ENCODE assay signal across 1 cellular context in genomic region chr12:66087365-66087943, GRCh38.
TF ChIP-seq lines count a peak whose summit lies in the region.

No MANE protein-coding gene starts in this region.

TF ChIP-seq in SK-N-SH, 30 proteins besides CTCF, POLR2A, EP300 and RAD21 (continued from another document):
- TF ChIP-seq, protein P1, sequence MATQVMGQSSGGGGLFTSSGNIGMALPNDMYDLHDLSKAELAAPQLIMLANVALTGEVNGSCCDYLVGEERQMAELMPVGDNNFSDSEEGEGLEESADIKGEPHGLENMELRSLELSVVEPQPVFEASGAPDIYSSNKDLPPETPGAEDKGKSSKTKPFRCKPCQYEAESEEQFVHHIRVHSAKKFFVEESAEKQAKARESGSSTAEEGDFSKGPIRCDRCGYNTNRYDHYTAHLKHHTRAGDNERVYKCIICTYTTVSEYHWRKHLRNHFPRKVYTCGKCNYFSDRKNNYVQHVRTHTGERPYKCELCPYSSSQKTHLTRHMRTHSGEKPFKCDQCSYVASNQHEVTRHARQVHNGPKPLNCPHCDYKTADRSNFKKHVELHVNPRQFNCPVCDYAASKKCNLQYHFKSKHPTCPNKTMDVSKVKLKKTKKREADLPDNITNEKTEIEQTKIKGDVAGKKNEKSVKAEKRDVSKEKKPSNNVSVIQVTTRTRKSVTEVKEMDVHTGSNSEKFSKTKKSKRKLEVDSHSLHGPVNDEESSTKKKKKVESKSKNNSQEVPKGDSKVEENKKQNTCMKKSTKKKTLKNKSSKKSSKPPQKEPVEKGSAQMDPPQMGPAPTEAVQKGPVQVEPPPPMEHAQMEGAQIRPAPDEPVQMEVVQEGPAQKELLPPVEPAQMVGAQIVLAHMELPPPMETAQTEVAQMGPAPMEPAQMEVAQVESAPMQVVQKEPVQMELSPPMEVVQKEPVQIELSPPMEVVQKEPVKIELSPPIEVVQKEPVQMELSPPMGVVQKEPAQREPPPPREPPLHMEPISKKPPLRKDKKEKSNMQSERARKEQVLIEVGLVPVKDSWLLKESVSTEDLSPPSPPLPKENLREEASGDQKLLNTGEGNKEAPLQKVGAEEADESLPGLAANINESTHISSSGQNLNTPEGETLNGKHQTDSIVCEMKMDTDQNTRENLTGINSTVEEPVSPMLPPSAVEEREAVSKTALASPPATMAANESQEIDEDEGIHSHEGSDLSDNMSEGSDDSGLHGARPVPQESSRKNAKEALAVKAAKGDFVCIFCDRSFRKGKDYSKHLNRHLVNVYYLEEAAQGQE (IDR thresholded peaks at IDR 0.05; ENCODE audit: low read depth, low read length), result no peak
